In genomic region chr19:18450934-18451836, GRCh38 we compare ENCODE assay signal across 8 cellular contexts. TPM values are rescaled to one million over a fixed set of nuclear protein-coding genes. Genes with fewer than 3 reads are reported as not detected.
DNase-seq lines count a peak whose midpoint lies in the region; FAIRE-seq and TF ChIP-seq lines count a peak whose summit lies in the region.

No MANE protein-coding gene starts in this region.

- no peak for FAIRE-seq in RCC 7860 (lab: Jason Lieb, UNC)

- peaks cover 0 to 3% of the 10 kb centered on the region in 2 donors for H3K4me1 ChIP-seq in thyroid gland

- 39 to 77% methylated on average over 6 to 13 of the region's 26 CpGs for WGBS in thyroid gland, 2 donors

- in situ Hi-C loops in G401 (cut with HindIII; ENCODE audit: low sequenced_read_pairs): no loop called here

- TF ChIP-seq CTCF in osteocyte (IDR thresholded peaks at IDR 0.05) (peak; percentile 97), thyroid gland (IDR thresholded peaks at IDR 0.05) (peak; percentile 84 to 99 (median 96))

- no peaks in the 10 kb centered on the region for H3K27me3 Mint-ChIP-seq in osteocyte (ENCODE audit: unreplicated experiment)

- peaks cover 21 to 30% of the 10 kb centered on the region in 2 donors for H3K36me3 ChIP-seq in thyroid gland

- H3K27ac Mint-ChIP-seq in osteocyte (ENCODE audit: unreplicated experiment): no peak overlapping the region

- H3K27me3 ChIP-seq in thyroid gland: no peaks in the 10 kb centered on the region

- peaks cover 31% of the 10 kb centered on the region for H3K36me3 Mint-ChIP-seq in osteocyte (ENCODE audit: unreplicated experiment)

- no peak overlapping the region for H3K4me3 ChIP-seq in thyroid gland (replicated peaks in 1 of 3)

- peaks cover 13% of the 10 kb centered on the region for H3K4me1 Mint-ChIP-seq in osteocyte (ENCODE audit: unreplicated experiment)

- H3K27ac ChIP-seq in thyroid gland: no peak overlapping the region

- no peaks in the 10 kb centered on the region for H3K9me3 Mint-ChIP-seq in osteocyte (ENCODE audit: unreplicated experiment)

- TF ChIP-seq POLR2A in thyroid gland (IDR thresholded peaks at IDR 0.05): no peak

- intact Hi-C loops in thyroid gland (cut with DNase I): loop anchor here (2.0 kb wide), 1 partner anchor 396 kb away; no protein-coding TSS in a partner anchor

- peak; percentile 73 for DNase-seq in G401 (ENCODE audit: low spot score)
- DNase-seq in HUDEP-2 (lab: John Stamatoyannopoulos, UW; ENCODE audit: unreplicated experiment in 76 of 76): peak in 70 of 76 experiments; percentile 13 to 98 (median 82)
- peak; percentile 40 for DNase-seq in RCC 7860 (ENCODE audit: low spot score)
- peak; percentile 79 to 91 for DNase-seq in activated T-helper 1 cell treated with anti-CD3 and anti-CD28 coated beads, Interleukin-2, amount 50 U/mL, for 16 hours (ENCODE audit: low read depth in 1 of 2, low spot score in 1 of 2)
- peak; percentile 60 for DNase-seq in fibroblast of the conjunctiva (ENCODE audit: low read depth)
- peak; percentile 96 for DNase-seq in osteocyte (ENCODE audit: extremely low spot score, unreplicated experiment)
- peak; percentile 84 to 88 for DNase-seq in thyroid gland
- DNase-seq in foreskin melanocyte: no peak

- H3K4me3 Mint-ChIP-seq in osteocyte (ENCODE audit: unreplicated experiment): no peak overlapping the region

- no peaks in the 10 kb centered on the region for H3K9me3 ChIP-seq in thyroid gland

RNA-seq across cellular contexts. Expression of gene ISYNA1, which starts 13.3 kb away (rescaled TPM):
- 251 and 359 TPM in 2 replicates for total RNA-seq in G401 (2014; rRNA removed; shearing (Covaris generic))
- 159 and 178 TPM in 2 replicates for total RNA-seq in osteocyte
- total RNA-seq in thyroid gland: 10 to 100 TPM; 12.7 to 24.2 (median 22.9) TPM

RNA-seq across cellular contexts. Expression of gene SSBP4, which starts 32.0 kb away (rescaled TPM):
- 272 and 351 TPM in 2 replicates for total RNA-seq in G401 (2014; rRNA removed; shearing (Covaris generic))
- total RNA-seq in osteocyte (82.9 and 102 TPM in 2 replicates), thyroid gland (10 to 100 TPM; 40.5 to 75.6 (median 56.1) TPM)

RNA-seq across cellular contexts. Expression of gene LRRC25, which starts 53.8 kb away (rescaled TPM):
- total RNA-seq in G401 (2014; rRNA removed; shearing (Covaris generic)): not detected in 2 replicates
- total RNA-seq in osteocyte (0.16 TPM in 1 of 2 replicates, not detected in the other), thyroid gland (1 to 10 TPM; 1.1 to 7.1 (median 2.2) TPM)
